Comparison of ENCODE assay signal across 14 cellular contexts in the genomic region with DNA sequence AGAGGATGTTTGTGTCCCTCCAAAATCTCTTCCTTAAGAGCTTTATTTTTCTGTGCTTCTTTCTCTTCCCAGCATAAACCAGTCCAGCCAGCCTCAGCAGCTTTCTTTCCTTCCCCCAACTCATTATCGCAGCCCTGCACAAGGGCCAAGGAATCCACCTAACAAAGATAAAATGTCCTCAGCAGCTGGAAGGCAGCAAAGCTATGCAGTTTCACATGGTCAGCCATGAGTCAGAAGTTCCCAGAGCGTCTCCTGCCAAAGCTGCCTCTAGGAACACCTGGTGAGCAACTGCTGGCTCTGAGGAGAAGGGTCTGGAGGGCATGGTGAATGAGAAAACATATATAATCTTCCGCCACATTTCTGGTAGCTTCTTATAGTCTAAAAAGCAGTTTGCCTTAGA. TPM values are rescaled to one million over a fixed set of nuclear protein-coding genes. Genes with fewer than 3 reads are reported as not detected.
DNase-seq lines count a peak whose midpoint lies in the region; ATAC-seq and TF ChIP-seq lines count a peak whose summit lies in the region.
"Had no signal": no experiment of that assay in that cellular context is flagged by ENCODE, and none has a peak within 500 bp of the region (broad histone marks: within the 10 kb centered on the region; RNA-seq: fewer than 3 reads in every experiment).

No MANE protein-coding gene starts in this region.

- no peaks in the 10 kb centered on the region for H3K36me3 Mint-ChIP-seq in osteocyte (ENCODE audit: unreplicated experiment)

- DNase-seq in AG08395 (ENCODE audit: low spot score): peak; percentile 28
- DNase-seq in LHCN-M2 (ENCODE audit: low read depth): peak; percentile 88
- peak; percentile 15 for DNase-seq in brain microvascular endothelial cell
- DNase-seq in kidney tubule cell (ENCODE audit: low spot score): peak; percentile 65
- DNase-seq in NOMO-1 treated with dmso at 0.1 percent for 144 hours (lab: John Stamatoyannopoulos, UW; ENCODE audit: unreplicated experiment): no peak
- DNase-seq in osteocyte (ENCODE audit: extremely low spot score, unreplicated experiment): no peak
- DNase-seq: activated CD4-positive, alpha-beta T cell treated with anti-CD3 and anti-CD28 coated beads, Interleukin-2, amount 10 ng/mL, durations not matched to agents 24 days and 14 days; activated naive CD8-positive, alpha-beta T cell treated with anti-CD3 and anti-CD28 coated beads, Interleukin-2, amount 50 U/mL, for 24 hours; activated T-cell treated with anti-CD3 and anti-CD28 coated beads, Interleukin-2, amount 50 U/mL, for 1 hour; Kasumi-1; NCI-H187 treated with DMSO at 0.1 percent for 48 hours had no signal

- in situ Hi-C loops in brain microvascular endothelial cell (cut with HindIII; ENCODE audit: low pct_ligation_motif_present, low sequenced_read_pairs): no loop called here

- no peaks in the 10 kb centered on the region for H3K27me3 ChIP-seq in brain microvascular endothelial cell (replicated peaks)

- H3K36me3 ChIP-seq in brain microvascular endothelial cell (replicated peaks): no peaks in the 10 kb centered on the region

- H3K4me3 ChIP-seq in brain microvascular endothelial cell (ENCODE audit: low read depth, low read length): no peak overlapping the region

- no peaks in the 10 kb centered on the region for H3K9me3 Mint-ChIP-seq in osteocyte (ENCODE audit: unreplicated experiment)
- H3K9me3 Mint-ChIP-seq: activated CD4-positive, alpha-beta T cell treated with anti-CD3 and anti-CD28 coated beads, Interleukin-2, amount 10 ng/mL, durations not matched to agents 24 days and 14 days; activated naive CD8-positive, alpha-beta T cell treated with anti-CD3 and anti-CD28 coated beads, Interleukin-2, amount 50 U/mL, for 24 hours had no signal

- H3K27ac ChIP-seq in brain microvascular endothelial cell: no peak overlapping the region
- H3K27ac ChIP-seq: HL-60 had no signal

- ATAC-seq in GM21576 (IDR thresholded peaks at IDR 0.05; ENCODE audit: unreplicated experiment) (no peak), GM19463 (IDR thresholded peaks at IDR 0.05; ENCODE audit: unreplicated experiment) (no peak)
- ATAC-seq: activated naive CD8-positive, alpha-beta T cell treated with anti-CD3 and anti-CD28 coated beads, Interleukin-2, amount 50 U/mL, for 24 hours had no signal

- H3K4me1 Mint-ChIP-seq in osteocyte (ENCODE audit: unreplicated experiment): no peaks in the 10 kb centered on the region
- H3K4me1 Mint-ChIP-seq: activated CD4-positive, alpha-beta T cell treated with anti-CD3 and anti-CD28 coated beads, Interleukin-2, amount 10 ng/mL, durations not matched to agents 24 days and 14 days; activated naive CD8-positive, alpha-beta T cell treated with anti-CD3 and anti-CD28 coated beads, Interleukin-2, amount 50 U/mL, for 24 hours had no signal

- no peak for TF ChIP-seq CTCF in brain microvascular endothelial cell (IDR thresholded peaks at IDR 0.05; ENCODE audit: low read depth, low read length, missing control alignments)
- TF ChIP-seq CTCF in osteocyte (IDR thresholded peaks at IDR 0.05): no peak

- no peak overlapping the region for H3K27ac Mint-ChIP-seq in osteocyte (ENCODE audit: unreplicated experiment)
- H3K27ac Mint-ChIP-seq: activated CD4-positive, alpha-beta T cell treated with anti-CD3 and anti-CD28 coated beads, Interleukin-2, amount 10 ng/mL, durations not matched to agents 24 days and 14 days; activated naive CD8-positive, alpha-beta T cell treated with anti-CD3 and anti-CD28 coated beads, Interleukin-2, amount 50 U/mL, for 24 hours had no signal

- H3K27me3 Mint-ChIP-seq in osteocyte (ENCODE audit: unreplicated experiment): peaks cover 7% of the 10 kb centered on the region
- H3K27me3 Mint-ChIP-seq: activated CD4-positive, alpha-beta T cell treated with anti-CD3 and anti-CD28 coated beads, Interleukin-2, amount 10 ng/mL, durations not matched to agents 24 days and 14 days had no signal

- no peak overlapping the region for H3K4me3 Mint-ChIP-seq in osteocyte (ENCODE audit: unreplicated experiment)
- H3K4me3 Mint-ChIP-seq: activated CD4-positive, alpha-beta T cell treated with anti-CD3 and anti-CD28 coated beads, Interleukin-2, amount 10 ng/mL, durations not matched to agents 24 days and 14 days; activated naive CD8-positive, alpha-beta T cell treated with anti-CD3 and anti-CD28 coated beads, Interleukin-2, amount 50 U/mL, for 24 hours had no signal

RNA-seq across cellular contexts. Expression of a gene that starts 45.3 kb away (rescaled TPM):
- total RNA-seq in LHCN-M2 (2014; rRNA removed) (14.1 and 17.8 TPM in 2 replicates), osteocyte (25.7 and 26.8 TPM in 2 replicates)
- 10.0 TPM for polyA plus RNA-seq in LHCN-M2 (2012)

Comparison
In these comparisons a context has a peak if more than half of its experiments do, and no peak if none do; other contexts are left out.
1. DNase-seq: peak in AG08395 (single experiment), LHCN-M2 (single experiment), brain microvascular endothelial cell (single experiment) and kidney tubule cell (single experiment); none in NOMO-1 treated with dmso at 0.1 percent for 144 hours (single experiment) and osteocyte (single experiment).